ENCODE assay signal across 26 cellular contexts in the genomic region with DNA sequence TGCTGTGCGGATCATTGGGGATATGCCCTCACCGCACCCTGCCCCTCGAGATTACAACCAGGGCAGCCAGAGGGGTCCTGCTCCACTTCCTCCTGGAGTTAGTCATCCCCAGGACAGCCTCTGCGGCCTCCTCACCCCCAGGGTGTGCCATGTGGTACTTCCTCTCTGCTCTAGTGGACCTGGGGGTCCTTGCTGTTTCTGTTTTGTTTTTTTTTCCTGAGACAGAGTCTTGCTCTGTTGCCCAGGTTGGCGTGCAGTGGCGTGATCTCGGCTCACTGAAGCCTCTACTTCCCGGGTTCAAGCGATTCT. TPM values are rescaled to one million over a fixed set of nuclear protein-coding genes. Genes with fewer than 3 reads are reported as not detected.
A peak's percentile ranks its signal among the peaks of the same experiment; 100 is the strongest.
DNase-seq lines count a peak whose midpoint lies in the region; ATAC-seq and TF ChIP-seq lines count a peak whose summit lies in the region.
"Had no signal": no experiment of that assay in that cellular context is flagged by ENCODE, and none has a peak within 500 bp of the region (broad histone marks: within the 10 kb centered on the region; RNA-seq: fewer than 3 reads in every experiment).

No MANE protein-coding gene starts in this region.

- TF ChIP-seq CTCF in right atrium auricular region (IDR thresholded peaks at IDR 0.05) (no peak), WERI-Rb-1 (IDR thresholded peaks at IDR 0.05; ENCODE audit: low read depth, low read length) (no peak), upper lobe of right lung (IDR thresholded peaks at IDR 0.05) (no peak), testis (IDR thresholded peaks at IDR 0.05) (no peak)

- H3K9me3 ChIP-seq in right atrium auricular region (peaks cover 0 to 13% of the 10 kb centered on the region in 2 donors), WERI-Rb-1 (ENCODE audit: severe bottlenecking) (peaks cover 11% of the 10 kb centered on the region), upper lobe of right lung (no peaks in the 10 kb centered on the region), testis (no peaks in the 10 kb centered on the region)

- no peak overlapping the region for H3K4me3 ChIP-seq in right atrium auricular region
- H3K4me3 ChIP-seq in WERI-Rb-1 (ENCODE audit: low read depth, low read length): no peak overlapping the region
- no peak overlapping the region for H3K4me3 ChIP-seq in upper lobe of right lung
- no peak overlapping the region for H3K4me3 ChIP-seq in testis
- H3K4me3 ChIP-seq: A549, body of pancreas, neural progenitor cell, tibial artery had no signal

- no peak for DNase-seq in Right ventricle myocardium superior
- DNase-seq in right atrium auricular region (ENCODE audit: low spot score): no peak
- DNase-seq in WERI-Rb-1: peak; percentile 67
- peak; percentile 79 for DNase-seq in mesenteric fat pad (ENCODE audit: low spot score)
- DNase-seq in upper lobe of right lung: peak; percentile 56
- DNase-seq in substantia nigra (lab: John Stamatoyannopoulos, UW): no peak
- no peak for DNase-seq in amygdala (lab: John Stamatoyannopoulos, UW)
- no peak for DNase-seq in testis
- DNase-seq: activated CD4-positive, alpha-beta T cell treated with anti-CD3 and anti-CD28 coated beads for 4 hours; activated T-cell treated with anti-CD3 and anti-CD28 coated beads, Interleukin-2, amount 50 U/mL, for 24 hours; cerebellar nuclear complex; DMS53; GDM1; glutamatergic neuron; IMR-90; mammary epithelial cell; NCI-H1436; NCI-H774 had no signal

- H3K27me3 ChIP-seq in right atrium auricular region: no peaks in the 10 kb centered on the region
- H3K27me3 ChIP-seq in WERI-Rb-1 (ENCODE audit: insufficient read depth, low read depth, severe bottlenecking): no peaks in the 10 kb centered on the region
- no peaks in the 10 kb centered on the region for H3K27me3 ChIP-seq in upper lobe of right lung
- H3K27me3 ChIP-seq in testis: no peaks in the 10 kb centered on the region
- H3K27me3 ChIP-seq: body of pancreas, neural progenitor cell had no signal

- no peak overlapping the region for H3K27ac ChIP-seq in right atrium auricular region
- peak overlapping the region; percentile 72 for H3K27ac ChIP-seq in WERI-Rb-1
- H3K27ac ChIP-seq in upper lobe of right lung: peak overlapping the region; percentile 36
- H3K27ac ChIP-seq in substantia nigra (ENCODE audit: low read depth, low read length, poor library complexity, severe bottlenecking): no peak overlapping the region
- H3K27ac ChIP-seq in testis: no peak overlapping the region
- H3K27ac ChIP-seq: A549, body of pancreas, neural progenitor cell, tibial artery had no signal

- H3K36me3 ChIP-seq in right atrium auricular region (no peaks in the 10 kb centered on the region), WERI-Rb-1 (no peaks in the 10 kb centered on the region), upper lobe of right lung (no peaks in the 10 kb centered on the region), testis (ENCODE audit: low read depth, missing control alignments) (no peaks in the 10 kb centered on the region)
- H3K36me3 ChIP-seq: neural progenitor cell, tibial artery had no signal

- 80 to 91% methylated on average over 9 of the region's 9 CpGs for WGBS in testis, 2 donors

- intact Hi-C loops in Right ventricle myocardium superior (cut with DNase I) (no loop called here), upper lobe of right lung (cut with DNase I) (no loop called here), testis (cut with DNase I; ENCODE audit: low total_unique reads) (no loop called here)

- H3K4me1 ChIP-seq in right atrium auricular region: no peaks in the 10 kb centered on the region
- H3K4me1 ChIP-seq in upper lobe of right lung: peaks cover 12% of the 10 kb centered on the region
- H3K4me1 ChIP-seq in testis: no peaks in the 10 kb centered on the region
- H3K4me1 ChIP-seq: A549, body of pancreas, neural progenitor cell, tibial artery had no signal

- no peak for TF ChIP-seq POLR2A in testis (IDR thresholded peaks at IDR 0.05)

- ATAC-seq in Right ventricle myocardium superior (ENCODE audit: poor library complexity) (peak; percentile 63), upper lobe of right lung (peak; percentile 58)
- ATAC-seq: body of pancreas had no signal

RNA-seq across cellular contexts. Expression of a gene that starts 5.2 kb away (rescaled TPM):
- 4.0 TPM for total RNA-seq in Right ventricle myocardium superior
- total RNA-seq in right atrium auricular region: 1 to 10 TPM in 1 of 2 donors, under 1 TPM in 1; 0.63 to 2.1 TPM
- 27.9 TPM for total RNA-seq in mesenteric fat pad
- 63.0 TPM for total RNA-seq in upper lobe of right lung
- total RNA-seq in testis: under 1 TPM in 1 of 2 donors, not detected in 1; 0.19 TPM
- polyA plus RNA-seq in testis (ENCODE audit: insufficient read depth, low read depth, low replicate concordance): 8.0 TPM
- total RNA-seq: body of pancreas, H1, IMR-90, mammary epithelial cell, progenitor cell of endocrine pancreas had no signal
- polyA plus RNA-seq: A549, H1, IMR-90, keratinocyte, mammary epithelial cell had no signal

RNA-seq across cellular contexts. Expression of a gene that starts 42.3 kb away (rescaled TPM):
- total RNA-seq in Right ventricle myocardium superior (0.30 TPM), right atrium auricular region (not detected), mesenteric fat pad (1.2 TPM), upper lobe of right lung (not detected), testis (under 1 TPM in 1 of 2 donors, not detected in 1; 0.43 TPM)
- polyA plus RNA-seq in testis (ENCODE audit: insufficient read depth, low read depth, low replicate concordance): not detected
- total RNA-seq: body of pancreas, H1, IMR-90, mammary epithelial cell, OCI-LY7, progenitor cell of endocrine pancreas had no signal
- polyA plus RNA-seq: A549, H1, IMR-90, keratinocyte, mammary epithelial cell had no signal

Comparison
In these comparisons a context has a peak if more than half of its experiments do, and no peak if none do; other contexts are left out.
1. DNase-seq: peak in WERI-Rb-1 (single experiment), mesenteric fat pad (single experiment) and upper lobe of right lung (single experiment); none in Right ventricle myocardium superior (single experiment), right atrium auricular region (single experiment), substantia nigra (0 of 49), amygdala (0 of 56) and testis (single experiment).
2. H3K27ac ChIP-seq: peak in WERI-Rb-1 (single experiment) and upper lobe of right lung (single experiment); none in right atrium auricular region (0 of 2), substantia nigra (single experiment) and testis (0 of 2).